9 cellular contexts compared by ENCODE assay signal in the genomic region with DNA sequence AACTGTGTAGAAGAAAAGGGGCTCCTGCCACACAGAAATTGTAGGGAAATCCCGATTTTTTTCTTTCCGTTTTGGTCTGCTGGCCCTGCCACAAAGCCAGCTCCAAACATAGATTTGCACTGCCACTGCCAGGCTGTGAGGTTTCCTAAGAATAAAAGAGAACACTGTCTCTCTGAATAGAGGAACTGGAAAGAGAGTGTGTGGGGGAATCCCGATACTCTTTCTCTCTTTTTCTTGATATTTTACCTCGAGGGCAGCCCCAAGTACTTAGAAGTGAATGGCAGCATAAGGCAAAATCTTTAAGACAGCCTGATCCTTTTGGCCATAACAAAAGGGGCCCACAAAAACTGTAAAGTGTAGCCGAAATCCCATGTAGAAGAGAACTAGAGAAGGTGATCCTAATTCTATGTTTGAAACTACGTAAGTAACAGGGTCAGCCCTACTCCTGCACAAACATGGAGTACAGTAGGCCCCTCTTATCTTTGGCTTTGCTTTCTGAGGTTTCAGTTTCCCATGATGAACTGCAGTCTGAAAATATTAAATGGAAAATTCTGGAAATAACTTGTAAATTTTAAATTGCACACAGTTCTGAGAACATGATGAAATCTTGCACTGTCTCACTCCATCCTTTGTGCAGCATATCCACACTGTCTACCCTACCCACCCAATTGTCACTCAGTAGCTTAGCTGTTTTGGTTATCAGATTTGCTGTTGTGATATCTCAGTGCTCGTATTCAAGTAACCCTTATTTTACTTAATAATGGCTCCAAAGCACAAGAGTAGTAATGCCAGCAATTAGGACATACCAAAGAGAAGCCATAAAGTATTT. TPM values are rescaled to one million over a fixed set of nuclear protein-coding genes. Genes with fewer than 3 reads are reported as not detected.
DNase-seq lines count a peak whose midpoint lies in the region; ATAC-seq, FAIRE-seq and TF ChIP-seq lines count a peak whose summit lies in the region.
"Not testable (repeated sequence)": the region's sequence is repeated elsewhere in the genome, so short reads cannot be mapped to it uniquely, and the experiment has no call there.
"Had no signal": no experiment of that assay in that cellular context is flagged by ENCODE, and none has a peak within 500 bp of the region (broad histone marks: within the 10 kb centered on the region; RNA-seq: fewer than 3 reads in every experiment).

No MANE protein-coding gene starts in this region.

- H3K27me3 Mint-ChIP-seq in astrocyte (ENCODE audit: low read depth, unreplicated experiment); memory B cell: not testable (repeated sequence)

- not testable (repeated sequence) for TF ChIP-seq CTCF in astrocyte (IDR thresholded peaks at IDR 0.05; ENCODE audit: insufficient read depth, low read depth, low read length)

- peak overlapping the region; percentile 25 for H3K4me2 ChIP-seq in astrocyte (ENCODE audit: low read length)

- not testable (repeated sequence) for H3K36me3 ChIP-seq in astrocyte (ENCODE audit: insufficient read depth, low read length)

- not testable (repeated sequence) for FAIRE-seq in astrocyte (lab: Jason Lieb, UNC)

- not testable (repeated sequence) for H3K27ac ChIP-seq in astrocyte (ENCODE audit: low read depth, low read length)

- H4K20me1 ChIP-seq in astrocyte (ENCODE audit: insufficient read depth, low read length): not testable (repeated sequence)

- not testable (repeated sequence) for H3K4me3 ChIP-seq in astrocyte (ENCODE audit: insufficient read depth, low read depth, low read length)

- H3K4me1 ChIP-seq in astrocyte (ENCODE audit: insufficient read depth, low read length): not testable (repeated sequence)

- peak; percentile 78 for ATAC-seq in GM18498 (IDR thresholded peaks at IDR 0.05; ENCODE audit: unreplicated experiment)
- peak; percentile 56 for ATAC-seq in GM19455 (IDR thresholded peaks at IDR 0.05; ENCODE audit: unreplicated experiment)
- peak; percentile 80 for ATAC-seq in HG02798 (IDR thresholded peaks at IDR 0.05; ENCODE audit: poor library complexity, unreplicated experiment)
- peak; percentile 65 for ATAC-seq in HG03457 (IDR thresholded peaks at IDR 0.05; ENCODE audit: unreplicated experiment)
- peak; percentile 97 for ATAC-seq in memory B cell (ENCODE audit: low read depth)

- H3K9me3 Mint-ChIP-seq in astrocyte (ENCODE audit: unreplicated experiment); memory B cell: not testable (repeated sequence)

- H3K9me3 ChIP-seq in astrocyte (ENCODE audit: insufficient read depth, low read depth, low read length): not testable (repeated sequence)

- H3K27me3 ChIP-seq in astrocyte (ENCODE audit: insufficient read depth, low read length): not testable (repeated sequence)

- not testable (repeated sequence) for H3K4me1 Mint-ChIP-seq in astrocyte (ENCODE audit: low read depth, unreplicated experiment); memory B cell

- DNase-seq in RPMI7951 (ENCODE audit: low read depth): peak; percentile 23
- not testable (repeated sequence) for DNase-seq in astrocyte (ENCODE audit: low read depth)
- DNase-seq in memory B cell (ENCODE audit: low spot score in 2 of 2): peak in 1 of 2 donors; percentile 27
- DNase-seq in superior temporal gyrus (ENCODE audit: extremely low spot score): peak; percentile 67

- H3K9ac ChIP-seq in astrocyte (ENCODE audit: low read length): not testable (repeated sequence)

- not testable (repeated sequence) for H2AFZ ChIP-seq in astrocyte (ENCODE audit: low read depth, low read length)

- not testable (repeated sequence) for H3K36me3 Mint-ChIP-seq in astrocyte (ENCODE audit: low read depth, unreplicated experiment); memory B cell

- H3K79me2 ChIP-seq in astrocyte (ENCODE audit: insufficient read depth, low read length): not testable (repeated sequence)

- H3K4me3 Mint-ChIP-seq in astrocyte (ENCODE audit: unreplicated experiment); memory B cell: not testable (repeated sequence)

- H3K27ac Mint-ChIP-seq in astrocyte (ENCODE audit: unreplicated experiment); memory B cell: not testable (repeated sequence)

RNA-seq across cellular contexts. Expression of a gene that starts 6.4 kb away (rescaled TPM):
- total RNA-seq in RPMI7951 (2014; rRNA removed; shearing (Covaris generic)): 0.68 and 0.72 TPM in 2 replicates
- total RNA-seq in astrocyte: 1.8 and 2.0 TPM in 2 replicates
- total RNA-seq: HT-29 had no signal
